11 cellular contexts compared by ENCODE assay signal in genomic region chr1:66281808-66282207, GRCh38.
DNase-seq lines count a peak whose midpoint lies in the region; ATAC-seq lines count a peak whose summit lies in the region.
"Had no signal": no experiment of that assay in that cellular context is flagged by ENCODE, and none has a peak within 500 bp of the region (broad histone marks: within the 10 kb centered on the region; RNA-seq: fewer than 3 reads in every experiment).

No MANE protein-coding gene starts in this region.

- no peak for ATAC-seq in CD4-positive, CD25-positive, alpha-beta regulatory T cell (ENCODE audit: low read depth in 2 of 2)
- ATAC-seq in naive B cell (ENCODE audit: low read depth in 2 of 2) (no peak), GM21723 (IDR thresholded peaks at IDR 0.05; ENCODE audit: unreplicated experiment) (no peak), GM19397 (IDR thresholded peaks at IDR 0.05; ENCODE audit: unreplicated experiment) (no peak)

- H3K4me3 ChIP-seq in CD4-positive, CD25-positive, alpha-beta regulatory T cell (ENCODE audit: low read depth, low read length) = peak overlapping the region; percentile 48
- peak overlapping the region; percentile 55; the same call in 1 of the 2 replicates for H3K4me3 ChIP-seq in GM08714 (ENCODE audit: low read length)

- H3K36me3 ChIP-seq in CD4-positive, CD25-positive, alpha-beta regulatory T cell (ENCODE audit: control insufficient read depth, insufficient read depth, low read length) = no peaks in the 10 kb centered on the region

- peak overlapping the region; percentile 55 to 94 (median 93) for H3K27ac Mint-ChIP-seq in CD4-positive, CD25-positive, alpha-beta regulatory T cell
- peak overlapping the region; percentile 93 for H3K27ac Mint-ChIP-seq in activated naive CD8-positive, alpha-beta T cell
- peak overlapping the region; percentile 93 to 99 (median 98) for H3K27ac Mint-ChIP-seq in naive B cell

- peaks cover 0 to 2% (median 0%) of the 10 kb centered on the region in 7 donors for H3K9me3 Mint-ChIP-seq in CD4-positive, CD25-positive, alpha-beta regulatory T cell
- H3K9me3 Mint-ChIP-seq in activated naive CD8-positive, alpha-beta T cell (ENCODE audit: low read depth) = no peaks in the 10 kb centered on the region
- H3K9me3 Mint-ChIP-seq in naive B cell = peaks cover 0 to 2% (median 0%) of the 10 kb centered on the region in 7 donors
- H3K9me3 Mint-ChIP-seq: CD14-positive monocyte had no signal

- no peak for DNase-seq in CD4-positive, CD25-positive, alpha-beta regulatory T cell
- DNase-seq in naive B cell (no peak), NCI-H1930 (lab: John Stamatoyannopoulos, UW) (no peak)
- DNase-seq: KG1, NCI-H2107, retina had no signal

- H3K27ac ChIP-seq in CD4-positive, CD25-positive, alpha-beta regulatory T cell (ENCODE audit: insufficient read depth, low read length, poor library complexity, severe bottlenecking) = peak overlapping the region; percentile 75

- no peaks in the 10 kb centered on the region for H3K9me3 ChIP-seq in CD4-positive, CD25-positive, alpha-beta regulatory T cell (ENCODE audit: control insufficient read depth in 2 of 2, low read length in 2 of 2)

- H3K36me3 Mint-ChIP-seq in CD4-positive, CD25-positive, alpha-beta regulatory T cell = no peaks in the 10 kb centered on the region
- H3K36me3 Mint-ChIP-seq in activated naive CD8-positive, alpha-beta T cell = no peaks in the 10 kb centered on the region
- H3K36me3 Mint-ChIP-seq in naive B cell = no peaks in the 10 kb centered on the region
- H3K36me3 Mint-ChIP-seq: CD14-positive monocyte had no signal

- H3K27me3 ChIP-seq in CD4-positive, CD25-positive, alpha-beta regulatory T cell (ENCODE audit: control insufficient read depth, insufficient read depth, low read length) = no peaks in the 10 kb centered on the region

- peaks cover 62% of the 10 kb centered on the region for H3K4me1 ChIP-seq in CD4-positive, CD25-positive, alpha-beta regulatory T cell (ENCODE audit: control insufficient read depth, insufficient read depth, low read length, poor library complexity, severe bottlenecking)

- no peaks in the 10 kb centered on the region for H3K27me3 Mint-ChIP-seq in CD4-positive, CD25-positive, alpha-beta regulatory T cell
- H3K27me3 Mint-ChIP-seq in activated naive CD8-positive, alpha-beta T cell = no peaks in the 10 kb centered on the region
- H3K27me3 Mint-ChIP-seq in naive B cell = no peaks in the 10 kb centered on the region

- peaks cover 46 to 86% (median 73%) of the 10 kb centered on the region in 4 donors for H3K4me1 Mint-ChIP-seq in CD4-positive, CD25-positive, alpha-beta regulatory T cell
- peaks cover 95% of the 10 kb centered on the region for H3K4me1 Mint-ChIP-seq in activated naive CD8-positive, alpha-beta T cell (ENCODE audit: low read depth)
- H3K4me1 Mint-ChIP-seq in naive B cell = peaks cover 51 to 82% (median 74%) of the 10 kb centered on the region in 3 donors

- H3K4me3 Mint-ChIP-seq in CD4-positive, CD25-positive, alpha-beta regulatory T cell = peak overlapping the region in 3 of 4 donors; percentile 41 to 66 (median 50)
- peak overlapping the region; percentile 30 for H3K4me3 Mint-ChIP-seq in activated naive CD8-positive, alpha-beta T cell
- H3K4me3 Mint-ChIP-seq in naive B cell = peak overlapping the region in 5 of 8 donors; percentile 63 to 80 (median 69)
- H3K4me3 Mint-ChIP-seq: CD14-positive monocyte had no signal
